ENCODE assay signal across 1 cellular context in genomic region chr6:170082531-170083187, GRCh38.
TF ChIP-seq lines count a peak whose summit lies in the region.

No MANE protein-coding gene starts in this region.

TF ChIP-seq in HepG2, 621 proteins besides CTCF, POLR2A, EP300 and RAD21 (continued from another document):
- TF ChIP-seq ZNF597 (CRISPR knock-in tag; IDR thresholded peaks at IDR 0.05) (no peak), REPIN1 (CRISPR knock-in tag; IDR thresholded peaks at IDR 0.05; ENCODE audit: borderline replicate concordance, low read depth) (no peak), ZHX2 (IDR thresholded peaks at IDR 0.05; ENCODE audit: low read depth) (no peak), ZHX2 (CRISPR knock-in tag; IDR thresholded peaks at IDR 0.05; ENCODE audit: borderline replicate concordance) (no peak)
